ENCODE assay signal across 13 cellular contexts in genomic region chr1:203381151-203381751, GRCh38. TPM values are rescaled to one million over a fixed set of nuclear protein-coding genes. Genes with fewer than 3 reads are reported as not detected.
DNase-seq lines count a peak whose midpoint lies in the region; ATAC-seq and TF ChIP-seq lines count a peak whose summit lies in the region.
"Had no signal": no experiment of that assay in that cellular context is flagged by ENCODE, and none has a peak within 500 bp of the region (broad histone marks: within the 10 kb centered on the region; RNA-seq: fewer than 3 reads in every experiment).

No MANE protein-coding gene starts in this region.

- H2AK9ac ChIP-seq in IMR-90 (replicated peaks; ENCODE audit: low read depth, low read length, poor library complexity): no peak overlapping the region

- H2BK5ac ChIP-seq in IMR-90 (ENCODE audit: low read depth, low read length, poor library complexity, severe bottlenecking) (no peak overlapping the region), mesendoderm (ENCODE audit: low read length) (no peak overlapping the region)

- no peaks in the 10 kb centered on the region for H3K79me2 ChIP-seq in mesendoderm (ENCODE audit: control insufficient read depth, insufficient read depth, low read length)

- no peaks in the 10 kb centered on the region for H3K36me3 ChIP-seq in IMR-90 (ENCODE audit: control insufficient read depth, insufficient read depth, low read length)
- no peaks in the 10 kb centered on the region for H3K36me3 ChIP-seq in uterus
- H3K36me3 ChIP-seq in mesendoderm (ENCODE audit: control insufficient read depth, insufficient read depth, low read length): no peaks in the 10 kb centered on the region

- TF ChIP-seq CTCF in IMR-90 (conservative IDR thresholded peaks at IDR 0.05; ENCODE audit: low read depth, low read length) (no peak), uterus (IDR thresholded peaks at IDR 0.05) (no peak)

- no peaks in the 10 kb centered on the region for H4K20me1 ChIP-seq in IMR-90 (ENCODE audit: insufficient read depth, low read length)

- no peak overlapping the region for H3K14ac ChIP-seq in IMR-90 (replicated peaks; ENCODE audit: low read depth, low read length)

- dilution Hi-C loops in IMR-90 (cut with HindIII; ENCODE audit: low sequenced_read_pairs, unreplicated experiment): no loop called here

- H3K27ac ChIP-seq in IMR-90 (ENCODE audit: insufficient read depth, low read length) (no peak overlapping the region), uterus (peak overlapping the region; percentile 86 to 92), mesendoderm (ENCODE audit: low read depth, low read length) (no peak overlapping the region)
- H3K27ac ChIP-seq: 22Rv1 had no signal

- H2AK5ac ChIP-seq in IMR-90 (ENCODE audit: low read depth, low read length) (no peak overlapping the region), mesendoderm (ENCODE audit: low read length) (no peak overlapping the region)

- H4K8ac ChIP-seq in IMR-90 (ENCODE audit: low read depth in 2 of 2, low read length in 2 of 2) (no peak overlapping the region), mesendoderm (ENCODE audit: low read depth, low read length) (no peak overlapping the region)

- no peak overlapping the region for H2AFZ ChIP-seq in IMR-90 (replicated peaks; ENCODE audit: low read length, poor library complexity)

- H4K91ac ChIP-seq in IMR-90 (ENCODE audit: insufficient read depth, low read depth, low read length): no peak overlapping the region

- no peak for TF ChIP-seq POLR2A in IMR-90 (IDR thresholded peaks at IDR 0.05; ENCODE audit: low read depth, low read length)
- TF ChIP-seq POLR2A in uterus (IDR thresholded peaks at IDR 0.05): no peak

- no peaks in the 10 kb centered on the region for H3K9me3 ChIP-seq in IMR-90 (ENCODE audit: control insufficient read depth, insufficient read depth, low read length)
- H3K9me3 ChIP-seq in uterus: no peaks in the 10 kb centered on the region

- peaks cover 4% of the 10 kb centered on the region; the same call in 1 of the 2 replicates for H3K9me1 ChIP-seq in IMR-90 (ENCODE audit: insufficient read depth, low read length)

- CTCF ChIA-PET in IMR-90 (lab: Yijun Ruan, JAX): no interaction called here

- WGBS in IMR-90 (ENCODE audit: extremely low coverage in 2 of 2, insufficient read length in 1 of 2), 2 experiments: no CpG with 5 or more reads among the region's 2 CpGs
- WGBS in mesendoderm (ENCODE audit: extremely low coverage, insufficient coverage, low lambda C conversion rate): no CpG with 5 or more reads among the region's 2 CpGs

- no TSS peak for BruUV-seq in IMR-90 (replicated peaks; lab: Mats Ljungman, UMichigan)

- no peak overlapping the region for H3K4me3 ChIP-seq in IMR-90 (ENCODE audit: insufficient read depth, low read depth, low read length)
- no peak overlapping the region for H3K4me3 ChIP-seq in uterus
- H3K4me3 ChIP-seq in mesendoderm (ENCODE audit: low read length): no peak overlapping the region

- POLR2A ChIA-PET in IMR-90 (lab: Charles Lee; ENCODE audit: unreplicated experiment): no interaction called here

- H3K4me2 ChIP-seq in IMR-90 (ENCODE audit: low read depth, low read length) (no peak overlapping the region), mesendoderm (ENCODE audit: low read length) (no peak overlapping the region)

- no peak overlapping the region for H3K9ac ChIP-seq in IMR-90 (ENCODE audit: low read depth, low read length)
- no peak overlapping the region for H3K9ac ChIP-seq in mesendoderm (ENCODE audit: low read length)

- H3K27me3 ChIP-seq in IMR-90 (ENCODE audit: control insufficient read depth, insufficient read depth, low read length): peaks cover 32% of the 10 kb centered on the region
- no peaks in the 10 kb centered on the region for H3K27me3 ChIP-seq in uterus
- H3K27me3 ChIP-seq in mesendoderm (ENCODE audit: insufficient read depth, low read length, poor library complexity): peaks cover 1% of the 10 kb centered on the region

- H3K79me1 ChIP-seq in IMR-90 (ENCODE audit: low read depth in 1 of 2, low read length in 2 of 2) (no peaks in the 10 kb centered on the region), mesendoderm (ENCODE audit: low read length) (no peaks in the 10 kb centered on the region)

- H4K5ac ChIP-seq in IMR-90 (ENCODE audit: low read depth, low read length): no peak overlapping the region
- H4K5ac ChIP-seq in mesendoderm (ENCODE audit: low read length): no peak overlapping the region

- no peak for TF ChIP-seq RAD21 in IMR-90 (IDR thresholded peaks at IDR 0.05; ENCODE audit: low read length)

- H2BK15ac ChIP-seq in IMR-90 (ENCODE audit: low read depth, low read length) (no peak overlapping the region), mesendoderm (replicated peaks; ENCODE audit: low read depth) (no peak overlapping the region)

- no peak for ATAC-seq in IMR-90 (ENCODE audit: low read depth)
- ATAC-seq: activated T-cell treated with anti-CD3 and anti-CD28 coated beads, Interleukin-2, amount 50 U/mL, for 72 hours had no signal

- peak overlapping the region; percentile 26; the same call in 1 of the 2 replicates for H3K4ac ChIP-seq in IMR-90 (ENCODE audit: low read depth, low read length)
- no peak overlapping the region for H3K4ac ChIP-seq in mesendoderm (ENCODE audit: low read depth, low read length)

- DNase-seq in SIG-M5 treated with dmso at 0.1 percent for 504 hours (lab: John Stamatoyannopoulos, UW; ENCODE audit: unreplicated experiment): peak; percentile 70
- no peak for DNase-seq in SIG-M5 (lab: John Stamatoyannopoulos, UW)
- DNase-seq in IMR-90: no peak
- peak; percentile 70 for DNase-seq in germinal center (ENCODE audit: low spot score)
- no peak for DNase-seq in uterus
- no peak for DNase-seq in Kasumi-1 (lab: John Stamatoyannopoulos, UW)
- DNase-seq in mesendoderm: no peak
- no peak for DNase-seq in DMS114 treated with DMSO at 0.1 percent for 48 hours (lab: John Stamatoyannopoulos, UW; ENCODE audit: unreplicated experiment)
- DNase-seq: activated T-cell treated with anti-CD3 and anti-CD28 coated beads, Interleukin-2, amount 50 U/mL, for 72 hours; posterior cingulate gyrus had no signal

- H3K56ac ChIP-seq in IMR-90 (ENCODE audit: extremely low read depth, insufficient read depth, low read length): no peak overlapping the region
- no peak overlapping the region for H3K56ac ChIP-seq in mesendoderm (ENCODE audit: low read length)

- H2BK120ac ChIP-seq in IMR-90 (ENCODE audit: low read depth, low read length): no peak overlapping the region
- no peak overlapping the region for H2BK120ac ChIP-seq in mesendoderm (ENCODE audit: low read depth, low read length)

- H2BK20ac ChIP-seq in IMR-90 (ENCODE audit: low read depth, low read length): peak overlapping the region; percentile 53; the same call in 1 of the 2 replicates

- no peak overlapping the region for H3K23ac ChIP-seq in IMR-90 (ENCODE audit: low read depth, low read length)
- H3K23ac ChIP-seq in mesendoderm (ENCODE audit: low read length): no peak overlapping the region

- H3K4me1 ChIP-seq in IMR-90 (ENCODE audit: control insufficient read depth, insufficient read depth, low read length): peaks cover 9% of the 10 kb centered on the region; the same call in 1 of the 2 replicates
- H3K4me1 ChIP-seq in uterus: peaks cover 13 to 17% of the 10 kb centered on the region in 2 donors
- no peaks in the 10 kb centered on the region for H3K4me1 ChIP-seq in mesendoderm (ENCODE audit: control insufficient read depth, low read depth, low read length)

- H3K18ac ChIP-seq in IMR-90 (ENCODE audit: low read depth, low read length) (no peak overlapping the region), mesendoderm (ENCODE audit: low read length) (no peak overlapping the region)

- in situ Hi-C loops in IMR-90 (cut with MboI; ENCODE audit: low sequenced_read_pairs): no loop called here

- intact Hi-C loops in IMR-90 (cut with micrococcal nuclease) (no loop called here), uterus (cut with DNase I; ENCODE audit: low total_unique reads) (no loop called here)

TF ChIP-seq in IMR-90, 13 proteins besides CTCF, POLR2A, EP300 and RAD21 (continues in another document):
- TF ChIP-seq CHD1 (IDR thresholded peaks at IDR 0.05; ENCODE audit: low read depth, low read length): no peak
- no peak for TF ChIP-seq RCOR1 (IDR thresholded peaks at IDR 0.05; ENCODE audit: insufficient replicate concordance, low read length)
- TF ChIP-seq FOS (IDR thresholded peaks at IDR 0.05; ENCODE audit: low read depth, low read length): no peak
- TF ChIP-seq BHLHE40 (IDR thresholded peaks at IDR 0.05; ENCODE audit: low read depth, low read length): no peak
- no peak for TF ChIP-seq MAFK (IDR thresholded peaks at IDR 0.05; ENCODE audit: low read depth, low read length)
- TF ChIP-seq RFX5 (IDR thresholded peaks at IDR 0.05; ENCODE audit: low read depth, low read length): no peak
- no peak for TF ChIP-seq SMC3 (IDR thresholded peaks at IDR 0.05; ENCODE audit: low read depth, low read length)
- no peak for TF ChIP-seq NFE2L2 (IDR thresholded peaks at IDR 0.05; ENCODE audit: low read depth, low read length)
- TF ChIP-seq MAZ (IDR thresholded peaks at IDR 0.05; ENCODE audit: borderline replicate concordance, low read depth, low read length): no peak
- TF ChIP-seq MXI1 (IDR thresholded peaks at IDR 0.05; ENCODE audit: borderline replicate concordance, low read depth, low read length): no peak
- TF ChIP-seq ELK1 (IDR thresholded peaks at IDR 0.05; ENCODE audit: borderline replicate concordance, low read depth, low read length): no peak
- TF ChIP-seq USF2 (IDR thresholded peaks at IDR 0.05; ENCODE audit: low read depth, low read length): no peak

RNA-seq across cellular contexts. Expression of gene FMOD, which starts 30.3 kb away (rescaled TPM):
- total RNA-seq in IMR-90 (2012; rRNA removed) (0.18 and 0.28 TPM in 2 replicates), uterus (100 to 1,000 TPM in 1 of 4 donors, 10 to 100 TPM in 3; 41.8 to 119 (median 82.7) TPM)
- 2.4 and 2.7 TPM in 2 replicates for polyA plus RNA-seq in IMR-90 (2012; rRNA removed)
- 0.64 and 2.9 TPM in 2 replicates for polyA plus RNA-seq in IMR-90 (2012; cell fraction: cytosol; rRNA removed)
- polyA plus RNA-seq in IMR-90 (2012; cell fraction: nucleus; rRNA removed; ENCODE audit: low replicate concordance): 1.0 and 1.8 TPM in 2 replicates
- polyA plus RNA-seq in mesendoderm (2013, experiment 1 of 2): 0.45 TPM
- 0.34 TPM for polyA plus RNA-seq in mesendoderm (2013, experiment 2 of 2)
- total RNA-seq: HT1080; T-helper 2 cell treated with Interferon-gamma antibody and Interleukin-4, amounts not matched to agents 100 ng/mL and 5 ng/mL, for 36 hours had no signal

Comparison
In these comparisons a context has a peak if more than half of its experiments do, and no peak if none do; other contexts are left out.
1. DNase-seq: peak in SIG-M5 treated with dmso at 0.1 percent for 504 hours (single experiment) and germinal center (single experiment); none in SIG-M5 (single experiment), IMR-90 (single experiment), uterus (0 of 2), Kasumi-1 (0 of 2), mesendoderm (single experiment) and DMS114 treated with DMSO at 0.1 percent for 48 hours (single experiment).
2. H3K27ac ChIP-seq: peak in uterus (2 of 2); none in IMR-90 (single experiment) and mesendoderm (single experiment).
3. RNA of gene FMOD, which starts 30.3 kb away (total RNA-seq): 41.8 to 119 TPM in uterus; 0.18 to 0.28 TPM in IMR-90; every median in the first group is over 10 times any median in the second.